In genomic region chr6:104580452-104580851, GRCh38 we compare ENCODE assay signal across 17 cellular contexts.
"Had no signal": no experiment of that assay in that cellular context is flagged by ENCODE, and none has a peak within 500 bp of the region (broad histone marks: within the 10 kb centered on the region; RNA-seq: fewer than 3 reads in every experiment).

No MANE protein-coding gene starts in this region.

- ATAC-seq: activated naive CD4-positive, alpha-beta T cell treated with anti-CD3 and anti-CD28 coated beads, Interleukin-2, amount 50 U/mL, for 72 hours; esophagus mucosa; left lung; stimulated activated naive CD8-positive, alpha-beta T cell treated with anti-CD3 and anti-CD28 coated beads, Interleukin-15, amount 100 ng/mL, for 72 hours had no signal

- H3K27me3 ChIP-seq: left lung had no signal

- H3K9me3 Mint-ChIP-seq: activated naive CD4-positive, alpha-beta T cell treated with anti-CD3 and anti-CD28 coated beads, Interleukin-2, amount 50 U/mL, for 72 hours; stimulated activated naive CD8-positive, alpha-beta T cell treated with anti-CD3 and anti-CD28 coated beads, Interleukin-15, amount 100 ng/mL, for 72 hours; T-helper 2 cell treated with Interferon-gamma antibody and Interleukin-4, amounts not matched to agents 5 μg/mL and 100 μg/mL, for 36 hours; type B pancreatic cell had no signal

- H3K36me3 Mint-ChIP-seq: activated naive CD4-positive, alpha-beta T cell treated with anti-CD3 and anti-CD28 coated beads, Interleukin-2, amount 50 U/mL, for 72 hours; type B pancreatic cell had no signal

- H3K4me3 Mint-ChIP-seq: stimulated activated naive CD8-positive, alpha-beta T cell treated with anti-CD3 and anti-CD28 coated beads, Interleukin-15, amount 100 ng/mL, for 72 hours; T-helper 2 cell treated with Interferon-gamma antibody and Interleukin-4, amounts not matched to agents 5 μg/mL and 100 μg/mL, for 36 hours; type B pancreatic cell had no signal

- DNase-seq: activated CD4-positive, alpha-beta T cell treated with anti-CD3 and anti-CD28 coated beads, Interleukin-2, amount 50 U/mL, for 4 hours; activated gamma-delta T cell; caudate nucleus; effector CD8-positive, alpha-beta T cell; foreskin melanocyte; hypothalamus; kidney; left lung; occipital lobe; small intestine; stimulated activated CD4-positive, alpha-beta T cell treated with anti-CD3 and anti-CD28 coated beads, Interleukin-4, amount 100 ng/mL, for 1 hour; stimulated activated naive CD8-positive, alpha-beta T cell treated with anti-CD3 and anti-CD28 coated beads, Interleukin-15, amount 100 ng/mL, for 72 hours had no signal

- H3K4me3 ChIP-seq: left lung had no signal

- H3K27ac ChIP-seq: left lung had no signal

- H3K4me1 ChIP-seq: left lung had no signal

- H3K36me3 ChIP-seq: left lung had no signal

- H3K27me3 Mint-ChIP-seq: progenitor cell of endocrine pancreas; stimulated activated naive CD8-positive, alpha-beta T cell treated with anti-CD3 and anti-CD28 coated beads, Interleukin-15, amount 100 ng/mL, for 72 hours; type B pancreatic cell had no signal

- H3K9me3 ChIP-seq: left lung had no signal

- H3K4me1 Mint-ChIP-seq: stimulated activated naive CD8-positive, alpha-beta T cell treated with anti-CD3 and anti-CD28 coated beads, Interleukin-15, amount 100 ng/mL, for 72 hours had no signal
